Comparison of ENCODE assay signal across 1 cellular context in genomic region chr2:201420442-201421113, GRCh38.
TF ChIP-seq lines count a peak whose summit lies in the region.

No MANE protein-coding gene starts in this region.

TF ChIP-seq in SK-N-SH, 30 proteins besides CTCF, POLR2A, EP300 and RAD21:
- no peak for TF ChIP-seq NRF1 (IDR thresholded peaks at IDR 0.05; ENCODE audit: low read depth, low read length)
- TF ChIP-seq GATA2 (CRISPR knock-in tag; IDR thresholded peaks at IDR 0.05) = no peak
- no peak for TF ChIP-seq IRF3 (IDR thresholded peaks at IDR 0.05; ENCODE audit: low read depth, low read length)
- peak; percentile 47; the same call in 1 of the 2 replicates for TF ChIP-seq FOSL2 (IDR thresholded peaks at IDR 0.05; ENCODE audit: borderline replicate concordance, low read depth)
- no peak for TF ChIP-seq POLR2AphosphoS5 (IDR thresholded peaks at IDR 0.05; ENCODE audit: low read depth, low read length)
- peak; percentile 39; the same call in 1 of the 2 replicates for TF ChIP-seq USF1 (IDR thresholded peaks at IDR 0.05; ENCODE audit: borderline replicate concordance, low read depth)
- TF ChIP-seq PBX3 (IDR thresholded peaks at IDR 0.05) = peak; percentile 78
- peak; percentile 63 for TF ChIP-seq TCF12 (IDR thresholded peaks at IDR 0.05)
TF ChIP-seq in SK-N-SH: peak in this region for 4.
